In the genomic region with DNA sequence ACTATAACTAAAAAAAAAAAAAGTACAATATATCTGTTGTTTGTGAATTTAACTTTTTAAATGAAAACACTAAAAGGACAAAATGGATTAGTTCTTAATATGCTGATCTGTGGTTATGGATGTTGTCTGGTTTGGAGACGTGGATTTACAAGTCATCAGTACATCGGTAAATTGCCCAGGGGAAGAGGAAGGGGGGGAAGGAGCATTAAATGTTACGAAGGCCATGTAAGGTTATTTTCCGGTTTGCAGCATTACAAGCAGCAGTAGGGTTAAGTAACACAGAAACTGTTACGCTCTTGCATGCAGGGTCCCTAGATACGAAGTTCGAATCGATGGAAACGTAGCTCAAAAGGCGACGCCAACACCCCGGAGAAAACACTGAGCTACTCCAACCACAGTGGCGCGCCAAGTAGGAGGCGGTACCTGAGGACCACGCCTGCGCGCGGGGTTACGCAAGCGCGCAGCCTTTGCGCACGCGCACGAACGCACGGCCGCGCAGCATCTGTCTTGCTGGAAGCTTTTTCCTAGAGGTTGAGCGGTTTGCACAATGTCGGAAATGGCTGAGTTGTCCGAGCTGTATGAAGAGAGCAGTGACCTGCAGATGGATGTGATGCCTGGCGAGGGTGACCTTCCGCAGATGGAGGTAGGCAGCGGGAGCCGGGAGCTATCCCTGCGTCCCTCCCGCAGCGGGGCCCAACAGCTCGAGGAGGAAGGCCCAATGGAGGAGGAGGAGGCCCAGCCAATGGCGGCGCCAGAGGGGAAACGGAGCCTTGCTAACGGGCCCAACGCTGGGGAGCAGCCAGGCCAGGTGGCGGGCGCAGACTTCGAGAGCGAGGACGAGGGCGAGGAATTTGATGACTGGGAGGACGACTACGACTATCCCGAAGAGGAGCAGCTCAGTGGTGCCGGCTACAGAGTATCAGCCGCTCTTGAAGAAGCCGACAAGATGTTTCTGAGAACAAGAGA, we compare ENCODE assay signal across 8 cellular contexts. TPM values are rescaled to one million over a fixed set of nuclear protein-coding genes. Genes with fewer than 3 reads are reported as not detected.
DNase-seq lines count a peak whose midpoint lies in the region; ATAC-seq, FAIRE-seq and TF ChIP-seq lines count a peak whose summit lies in the region.

A gene with protein sequence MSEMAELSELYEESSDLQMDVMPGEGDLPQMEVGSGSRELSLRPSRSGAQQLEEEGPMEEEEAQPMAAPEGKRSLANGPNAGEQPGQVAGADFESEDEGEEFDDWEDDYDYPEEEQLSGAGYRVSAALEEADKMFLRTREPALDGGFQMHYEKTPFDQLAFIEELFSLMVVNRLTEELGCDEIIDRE (plus strand): TSS at position 505 of the 966 bp plus-strand sequence. CDS start 43 bp downstream, at position 548.

- H3K9me3 ChIP-seq in HepG2 (ENCODE audit: low read length), result no peaks in the 10 kb centered on the region

- DNase-seq in C1 segment of cervical spinal cord (lab: John Stamatoyannopoulos, UW) (peak; percentile 68 to 97 (median 92)), NCI-H748 treated with DMSO at 0.1 percent for 48 hours (lab: John Stamatoyannopoulos, UW) (peak; percentile 71), dermis microvascular lymphatic vessel endothelial cell (ENCODE audit: low read depth in 2 of 2) (peak; percentile 89 to 94), HepG2 (ENCODE audit: low spot score) (peak; percentile 27)
- DNase-seq in activated CD4-positive, alpha-beta T cell treated with anti-CD3 and anti-CD28 coated beads, Interleukin-2, amount 50 U/mL, for 4 hours, result peak; percentile 85 to 87
- peak; percentile 92 for DNase-seq in stimulated activated CD4-positive, alpha-beta T cell treated with anti-CD3 and anti-CD28 coated beads, Interleukin-4, amount 100 ng/mL, for 24 hours

- no peak for TF ChIP-seq POLR2A in HepG2 (IDR thresholded peaks at IDR 0.05; ENCODE audit: insufficient read depth in 1 of 2, low read depth in 2 of 2, low read length in 2 of 2)

- TF ChIP-seq EP300 in HepG2 (IDR thresholded peaks at IDR 0.05; ENCODE audit: low read depth in 2 of 2, low read length in 2 of 2) (no peak), HepG2 (CRISPR knock-in tag; IDR thresholded peaks at IDR 0.05; ENCODE audit: borderline replicate concordance) (no peak)

- no peak for FAIRE-seq in HepG2 (lab: Jason Lieb, UNC)

- intact Hi-C loops in HepG2 (cut with micrococcal nuclease; ENCODE audit: unreplicated experiment), result no loop called here

- peak within 1 kb of the TSS in 2 of 3 experiments; percentile 19 to 49; a peak in 3 of 6 replicates for H3K4me3 ChIP-seq in HepG2 (replicated peaks in 1 of 3; ENCODE audit: insufficient read depth in 1 of 3, low read depth in 2 of 3, low read length in 3 of 3)

- H4K20me1 ChIP-seq in HepG2 (ENCODE audit: insufficient read depth, low read length), result no peaks in the 10 kb centered on the region

- no peak within 1 kb of the TSS for H2AFZ ChIP-seq in HepG2 (ENCODE audit: low read length)

- POLR2A ChIA-PET in HepG2 (lab: Yijun Ruan, JAX), result no interaction called here

- CTCF ChIA-PET in HepG2 (lab: Yijun Ruan, JAX; ENCODE audit: low intra/inter-chr PET ratio, low total read pairs), result no interaction called here

- H3K4me1 ChIP-seq in HepG2 (ENCODE audit: insufficient read depth, low read length), result no peaks in the 10 kb centered on the region

- no peaks in the 10 kb centered on the region for H3K79me2 ChIP-seq in HepG2 (ENCODE audit: insufficient read depth, low read length)

- in situ Hi-C loops in HepG2 (cut with HindIII; ENCODE audit: extremely low pct_ligation_motif_present, low pct_unique_long_range_greater_than_20kb), result no loop called here

- peak within 1 kb of the TSS; percentile 61 for H3K4me2 ChIP-seq in HepG2 (ENCODE audit: low read depth, low read length)

- H3K27me3 ChIP-seq in HepG2 (ENCODE audit: control insufficient read depth in 1 of 2, insufficient read depth in 2 of 2, low read length in 2 of 2), result 0 out of 5 replicates have a peak, but pooled peaks cover 0 to 3% of the 10 kb centered on the region in 2 experiments

- TF ChIP-seq RAD21 in HepG2 (CRISPR knock-in tag; IDR thresholded peaks at IDR 0.05), result no peak

- no peak for TF ChIP-seq CTCF in HepG2 (CRISPR knock-in tag; IDR thresholded peaks at IDR 0.05)

- no peak within 1 kb of the TSS for H3K9ac ChIP-seq in HepG2 (ENCODE audit: insufficient read depth, low read depth, low read length)

- no peaks in the 10 kb centered on the region for H3K36me3 ChIP-seq in HepG2 (replicated peaks in 1 of 2; ENCODE audit: control insufficient read depth in 1 of 2, insufficient read depth in 2 of 2, low read length in 2 of 2)

- WGBS in HepG2 (ENCODE audit: low lambda C conversion rate), result 63% methylated on average over 32 of the region's 58 CpGs

- ATAC-seq in GM19372 (IDR thresholded peaks at IDR 0.05; ENCODE audit: low read depth, unreplicated experiment) (peak; percentile 98), HG03558 (IDR thresholded peaks at IDR 0.05; ENCODE audit: extremely low read depth, unreplicated experiment) (peak; percentile 91), HepG2 (peak; percentile 79)

- no peak within 1 kb of the TSS for H3K27ac ChIP-seq in HepG2 (ENCODE audit: extremely low read length, insufficient read depth, low read length)

- BruUV-seq in HepG2 (replicated peaks; lab: Mats Ljungman, UMichigan), result TSS peak; percentile 58

TF ChIP-seq in HepG2, 621 proteins besides CTCF, POLR2A, EP300 and RAD21 (continues in another document):
- TF ChIP-seq ZMYM4 (CRISPR knock-in tag; IDR thresholded peaks at IDR 0.05) (peak; percentile 83), ZNF224 (CRISPR knock-in tag; IDR thresholded peaks at IDR 0.05) (no peak), SPEN (CRISPR knock-in tag; IDR thresholded peaks at IDR 0.05; ENCODE audit: low read depth) (peak; percentile 33; the same call in 1 of the 2 replicates), ZNF7 (CRISPR knock-in tag; IDR thresholded peaks at IDR 0.05) (no peak), FOXA1 (IDR thresholded peaks at IDR 0.05) (no peak), FOXA1 (CRISPR knock-in tag; IDR thresholded peaks at IDR 0.05) (no peak), POGZ (CRISPR knock-in tag; IDR thresholded peaks at IDR 0.05) (peak; percentile 26; the same call in 1 of the 2 replicates), DPF2 (CRISPR knock-in tag; IDR thresholded peaks at IDR 0.05; ENCODE audit: borderline replicate concordance, low read depth) (no peak)
- TF ChIP-seq, protein P1, sequence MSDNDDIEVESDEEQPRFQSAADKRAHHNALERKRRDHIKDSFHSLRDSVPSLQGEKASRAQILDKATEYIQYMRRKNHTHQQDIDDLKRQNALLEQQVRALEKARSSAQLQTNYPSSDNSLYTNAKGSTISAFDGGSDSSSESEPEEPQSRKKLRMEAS (IDR thresholded peaks at IDR 0.05), result 0 out of 2 replicates have a peak, but pooled peaks have one; percentile 20
- TF ChIP-seq, protein P2, sequence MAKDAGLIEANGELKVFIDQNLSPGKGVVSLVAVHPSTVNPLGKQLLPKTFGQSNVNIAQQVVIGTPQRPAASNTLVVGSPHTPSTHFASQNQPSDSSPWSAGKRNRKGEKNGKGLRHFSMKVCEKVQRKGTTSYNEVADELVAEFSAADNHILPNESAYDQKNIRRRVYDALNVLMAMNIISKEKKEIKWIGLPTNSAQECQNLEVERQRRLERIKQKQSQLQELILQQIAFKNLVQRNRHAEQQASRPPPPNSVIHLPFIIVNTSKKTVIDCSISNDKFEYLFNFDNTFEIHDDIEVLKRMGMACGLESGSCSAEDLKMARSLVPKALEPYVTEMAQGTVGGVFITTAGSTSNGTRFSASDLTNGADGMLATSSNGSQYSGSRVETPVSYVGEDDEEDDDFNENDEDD (CRISPR knock-in tag; IDR thresholded peaks at IDR 0.05; ENCODE audit: borderline replicate concordance), result peak; percentile 54; the same call in 1 of the 2 replicates
- TF ChIP-seq, protein P3, sequence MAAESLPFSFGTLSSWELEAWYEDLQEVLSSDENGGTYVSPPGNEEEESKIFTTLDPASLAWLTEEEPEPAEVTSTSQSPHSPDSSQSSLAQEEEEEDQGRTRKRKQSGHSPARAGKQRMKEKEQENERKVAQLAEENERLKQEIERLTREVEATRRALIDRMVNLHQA (CRISPR knock-in tag; IDR thresholded peaks at IDR 0.05), result no peak

RNA-seq across cellular contexts. Expression of the gene that starts here (rescaled TPM):
- 122 and 133 TPM in 2 replicates for total RNA-seq in dermis microvascular lymphatic vessel endothelial cell
- 5.4 and 8.0 TPM in 2 replicates for total RNA-seq in HepG2 (2016; rRNA removed; fragmentation: Illumina TruSeq; extraction: Trizol)
- 0.20 and 0.26 TPM in 2 replicates for total RNA-seq in HepG2 (2016; cell fraction: cytosol; rRNA removed; fragmentation: Illumina TruSeq; extraction: Trizol; ENCODE audit: low read depth)
- 5.8 and 10.1 TPM in 2 replicates for total RNA-seq in HepG2 (2016; cell fraction: insoluble cytoplasmic fraction; rRNA removed; fragmentation: Illumina TruSeq; extraction: Trizol)
- 0.99 and 1.3 TPM in 2 replicates for total RNA-seq in HepG2 (2016; cell fraction: membrane; rRNA removed; fragmentation: Illumina TruSeq; extraction: Trizol)
- 1.7 and 2.3 TPM in 2 replicates for total RNA-seq in HepG2 (2016; cell fraction: nucleus; rRNA removed; fragmentation: Illumina TruSeq; extraction: Trizol)
- polyA plus RNA-seq in HepG2 (2011; rRNA removed), result 1.7 and 2.2 TPM in 2 replicates
- 1.7 and 1.8 TPM in 2 replicates for polyA plus RNA-seq in HepG2 (2011; cell fraction: cytosol; rRNA removed)
- 0.23 and 0.26 TPM in 2 replicates for polyA plus RNA-seq in HepG2 (2011; cell fraction: nucleus; rRNA removed)
- 0.79 and 1.1 TPM in 2 replicates for polyA plus RNA-seq in HepG2 (2012)
- 0.38 and 0.42 TPM in 2 replicates for polyA plus RNA-seq in HepG2 (2016; cell fraction: cytosol; fragmentation: Illumina TruSeq; extraction: Trizol; ENCODE audit: low read depth)
- 9.2 TPM in 2 replicates for polyA plus RNA-seq in HepG2 (2016; cell fraction: insoluble cytoplasmic fraction; fragmentation: Illumina TruSeq; extraction: Trizol; ENCODE audit: low read depth)
- polyA plus RNA-seq in HepG2 (2016; cell fraction: membrane; fragmentation: Illumina TruSeq; extraction: Trizol; ENCODE audit: low read depth), result 0.95 and 1.4 TPM in 2 replicates
- polyA plus RNA-seq in HepG2 (2016; cell fraction: nucleus; fragmentation: Illumina TruSeq; extraction: Trizol; ENCODE audit: insufficient read depth, low read depth), result 2.4 and 5.1 TPM in 2 replicates
- 0.26 and 32.6 TPM in 2 replicates for polyA minus RNA-seq in HepG2 (2011; rRNA and poly(A)+ RNA removed; ENCODE audit: low replicate concordance)
- 0.69 and 1.3 TPM in 2 replicates for polyA minus RNA-seq in HepG2 (2011; cell fraction: cytosol; rRNA and poly(A)+ RNA removed)
- 0.87 and 1.3 TPM in 2 replicates for polyA minus RNA-seq in HepG2 (2011; cell fraction: nucleus; rRNA and poly(A)+ RNA removed)

Comparison
In these comparisons a context has a peak if more than half of its experiments do, and no peak if none do; other contexts are left out.
1. RNA of the gene that starts here (total RNA-seq): 122 to 133 TPM in dermis microvascular lymphatic vessel endothelial cell; 0.20 to 10.1 TPM in HepG2; every median in the first group is over 10 times any median in the second.
2. DNase-seq: peak in every context shown above with its lines; median percentile 92 in C1 segment of cervical spinal cord; 92 in stimulated activated CD4-positive, alpha-beta T cell treated with anti-CD3 and anti-CD28 coated beads, Interleukin-4, amount 100 ng/mL, for 24 hours; 92 in dermis microvascular lymphatic vessel endothelial cell; 86 in activated CD4-positive, alpha-beta T cell treated with anti-CD3 and anti-CD28 coated beads, Interleukin-2, amount 50 U/mL, for 4 hours; 71 in NCI-H748 treated with DMSO at 0.1 percent for 48 hours; 27 in HepG2.
3. Peak in every context shown above with its lines, with median percentiles within 50 percentile points of each other: ATAC-seq.